1 cellular context compared by ENCODE assay signal in genomic region chr2:120425014-120425413, GRCh38.
TF ChIP-seq lines count a peak whose summit lies in the region.

No MANE protein-coding gene starts in this region.

TF ChIP-seq in HepG2, 621 proteins besides CTCF, POLR2A, EP300 and RAD21 (continued from another document):
- no peak for TF ChIP-seq ZNF724P (CRISPR knock-in tag; IDR thresholded peaks at IDR 0.05; ENCODE audit: borderline replicate concordance)
TF ChIP-seq in HepG2: peak in this region for 0.
